ENCODE assay signal across 11 cellular contexts in genomic region chr18:58221060-58221725, GRCh38.
DNase-seq lines count a peak whose midpoint lies in the region; ATAC-seq and TF ChIP-seq lines count a peak whose summit lies in the region.
"Had no signal": no experiment of that assay in that cellular context is flagged by ENCODE, and none has a peak within 500 bp of the region (broad histone marks: within the 10 kb centered on the region; RNA-seq: fewer than 3 reads in every experiment).

No MANE protein-coding gene starts in this region.

- no peak overlapping the region for H3K4ac ChIP-seq in mesendoderm (ENCODE audit: low read depth, low read length)

- no peak overlapping the region for H3K23ac ChIP-seq in mesendoderm (ENCODE audit: low read length)

- peak overlapping the region; percentile 75 for H2BK15ac ChIP-seq in mesendoderm (replicated peaks; ENCODE audit: low read depth)

- H2BK5ac ChIP-seq in mesendoderm (ENCODE audit: low read length), result no peak overlapping the region

- H3K9ac ChIP-seq in mesendoderm (ENCODE audit: low read length), result no peak overlapping the region

- H4K5ac ChIP-seq in mesendoderm (ENCODE audit: low read length), result no peak overlapping the region

- no peak for ATAC-seq in heart right ventricle
- no peak for ATAC-seq in HG03571 (IDR thresholded peaks at IDR 0.05; ENCODE audit: unreplicated experiment)
- ATAC-seq: activated CD8-positive, alpha-beta memory T cell treated with anti-CD3 and anti-CD28 coated beads, Interleukin-2, amount 10 ng/mL, durations not matched to agents 7 days and 5 days had no signal

- H4K8ac ChIP-seq in mesendoderm (ENCODE audit: low read depth, low read length), result no peak overlapping the region

- peaks cover 15% of the 10 kb centered on the region for H3K79me1 ChIP-seq in mesendoderm (ENCODE audit: low read length)

- H3K27me3 ChIP-seq in mesendoderm (ENCODE audit: insufficient read depth, low read length, poor library complexity) (no peaks in the 10 kb centered on the region), heart right ventricle (peaks cover 0 to 16% (median 0%) of the 10 kb centered on the region in 7 donors), WERI-Rb-1 (ENCODE audit: insufficient read depth, low read depth, severe bottlenecking) (no peaks in the 10 kb centered on the region)

- H3K4me2 ChIP-seq in mesendoderm (ENCODE audit: low read length), result no peak overlapping the region

- DNase-seq in COLO668 (lab: John Stamatoyannopoulos, UW; ENCODE audit: unreplicated experiment) (peak; percentile 23), LNCaP clone FGC (ENCODE audit: low read depth) (no peak), dermis blood vessel endothelial cell (peak; percentile 93), mesendoderm (peak; percentile 98), heart right ventricle (no peak), WERI-Rb-1 (no peak), retina (no peak)
- DNase-seq: activated CD8-positive, alpha-beta memory T cell treated with anti-CD3 and anti-CD28 coated beads, Interleukin-2, amount 10 ng/mL, durations not matched to agents 7 days and 5 days; DMS153; NCI-H1694 treated with DMSO at 0.1 percent for 48 hours had no signal

- H3K56ac ChIP-seq in mesendoderm (ENCODE audit: low read length), result no peak overlapping the region

- H3K27ac ChIP-seq in mesendoderm (ENCODE audit: low read depth, low read length), result no peak overlapping the region
- no peak overlapping the region for H3K27ac ChIP-seq in heart right ventricle
- no peak overlapping the region for H3K27ac ChIP-seq in WERI-Rb-1

- TF ChIP-seq CTCF in LNCaP clone FGC (IDR thresholded peaks at IDR 0.05; ENCODE audit: control insufficient read depth, extremely low read depth, insufficient read depth) (0 out of 2 replicates have a peak, but pooled peaks have one; percentile 15), heart right ventricle (IDR thresholded peaks at IDR 0.05) (no peak), WERI-Rb-1 (IDR thresholded peaks at IDR 0.05; ENCODE audit: low read depth, low read length) (no peak)

- H3K79me2 ChIP-seq in mesendoderm (ENCODE audit: control insufficient read depth, insufficient read depth, low read length), result peaks cover 36% of the 10 kb centered on the region

- H3K9me3 ChIP-seq in heart right ventricle (no peaks in the 10 kb centered on the region), WERI-Rb-1 (ENCODE audit: severe bottlenecking) (no peaks in the 10 kb centered on the region)

- intact Hi-C loops in heart right ventricle (cut with DNase I), result no loop called here

- H3K4me3 ChIP-seq in LNCaP clone FGC (ENCODE audit: low read depth, low read length) (peak overlapping the region; percentile 56), mesendoderm (ENCODE audit: low read length) (no peak overlapping the region), heart right ventricle (no peak overlapping the region), WERI-Rb-1 (ENCODE audit: low read depth, low read length) (no peak overlapping the region)

- peak overlapping the region; percentile 56 for H3K18ac ChIP-seq in mesendoderm (ENCODE audit: low read length)

- H3K4me1 ChIP-seq in mesendoderm (ENCODE audit: control insufficient read depth, low read depth, low read length) (peaks cover 12% of the 10 kb centered on the region), heart right ventricle (peaks cover 5 to 45% (median 19%) of the 10 kb centered on the region in 9 donors)

- H2AK5ac ChIP-seq in mesendoderm (ENCODE audit: low read length), result no peak overlapping the region

- H3K36me3 ChIP-seq in mesendoderm (ENCODE audit: control insufficient read depth, insufficient read depth, low read length) (no peaks in the 10 kb centered on the region), heart right ventricle (no peaks in the 10 kb centered on the region), WERI-Rb-1 (no peaks in the 10 kb centered on the region)

- H2BK120ac ChIP-seq in mesendoderm (ENCODE audit: low read depth, low read length), result no peak overlapping the region

- no CpG with 5 or more reads among the region's 12 CpGs for WGBS in mesendoderm (ENCODE audit: extremely low coverage, insufficient coverage, low lambda C conversion rate)
- 87% methylated on average over 12 of the region's 12 CpGs for WGBS in heart right ventricle, 2 donors

Comparison
In these comparisons a context has a peak if more than half of its experiments do, and no peak if none do; other contexts are left out.
1. DNase-seq: peak in COLO668 (single experiment), dermis blood vessel endothelial cell (single experiment) and mesendoderm (single experiment); none in LNCaP clone FGC (single experiment), heart right ventricle (0 of 2), WERI-Rb-1 (single experiment) and retina (single experiment).